10 cellular contexts compared by ENCODE assay signal in the genomic region with DNA sequence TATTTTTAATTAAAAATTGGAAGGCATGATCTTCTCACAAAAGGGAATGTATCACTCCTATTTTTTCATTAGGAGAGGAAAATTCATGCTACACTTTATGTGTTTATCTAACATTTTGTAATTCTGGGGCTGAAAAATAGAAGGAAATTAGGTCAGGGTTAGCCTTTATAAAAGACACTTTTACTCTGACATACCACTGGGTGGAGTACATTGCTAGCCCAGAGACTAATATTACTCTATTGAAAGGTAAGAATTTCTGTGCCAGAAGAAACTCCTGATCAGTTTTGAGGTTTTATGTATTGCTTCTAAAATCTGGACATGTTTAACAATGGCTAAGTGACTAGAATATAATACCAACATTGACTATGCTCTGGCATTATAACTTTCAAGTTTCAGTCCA.
A peak's percentile ranks its signal among the peaks of the same experiment; 100 is the strongest.
DNase-seq lines count a peak whose midpoint lies in the region.
"Had no signal": no experiment of that assay in that cellular context is flagged by ENCODE, and none has a peak within 500 bp of the region (broad histone marks: within the 10 kb centered on the region; RNA-seq: fewer than 3 reads in every experiment).

No MANE protein-coding gene starts in this region.

- DNase-seq in HPDE6-E6E7 (ENCODE audit: extremely low spot score) (peak; percentile 1), RPMI8226 (peak; percentile 7), fibroblast of gingiva (ENCODE audit: low read depth) (peak; percentile 22), pons (ENCODE audit: low spot score) (peak; percentile 43), T-helper 2 cell (no peak), MV-4-11 (lab: John Stamatoyannopoulos, UW) (no peak)
- no peak for DNase-seq in stimulated activated naive CD4-positive, alpha-beta T cell (lab: John Stamatoyannopoulos, UW)
- no peak for DNase-seq in activated effector memory CD4-positive, alpha-beta T cell treated with Interleukin-2 at 50 U/mL for 16 hours
- DNase-seq: activated naive CD8-positive, alpha-beta T cell treated with anti-CD3 and anti-CD28 coated beads, Interleukin-2, amount 10 ng/mL, durations not matched to agents 7 days and 5 days; hypothalamus had no signal

Comparison
In these comparisons a context has a peak if more than half of its experiments do, and no peak if none do; other contexts are left out.
1. DNase-seq: peak in HPDE6-E6E7 (single experiment), RPMI8226 (single experiment), fibroblast of gingiva (single experiment) and pons (single experiment); none in T-helper 2 cell (0 of 5), stimulated activated naive CD4-positive, alpha-beta T cell (0 of 6), MV-4-11 (single experiment) and activated effector memory CD4-positive, alpha-beta T cell treated with Interleukin-2 at 50 U/mL for 16 hours (single experiment).